In genomic region chr2:76938153-76938552, GRCh38 we compare ENCODE assay signal across 9 cellular contexts.
"Had no signal": no experiment of that assay in that cellular context is flagged by ENCODE, and none has a peak within 500 bp of the region (broad histone marks: within the 10 kb centered on the region; RNA-seq: fewer than 3 reads in every experiment).

No MANE protein-coding gene starts in this region.

- H3K4me1 Mint-ChIP-seq: IgD-negative memory B cell had no signal

- H3K4me3 Mint-ChIP-seq: IgD-negative memory B cell had no signal

- H3K27me3 Mint-ChIP-seq: IgD-negative memory B cell had no signal

- H3K4me3 ChIP-seq: K562 had no signal

- H3K36me3 Mint-ChIP-seq: IgD-negative memory B cell had no signal

- H3K27ac Mint-ChIP-seq: IgD-negative memory B cell had no signal

- H3K27ac ChIP-seq: HL-60, KMS-11 had no signal

- H3K9ac ChIP-seq: KMS-11 had no signal

- FAIRE-seq: HepG2, HTR-8/SVneo, K562 had no signal

- ATAC-seq: HepG2, K562 had no signal

- DNase-seq: IMR-90, KBM-7, KG1 had no signal

- H3K4me2 ChIP-seq: KMS-11 had no signal
